Comparison of ENCODE assay signal across 1 cellular context in the genomic region with DNA sequence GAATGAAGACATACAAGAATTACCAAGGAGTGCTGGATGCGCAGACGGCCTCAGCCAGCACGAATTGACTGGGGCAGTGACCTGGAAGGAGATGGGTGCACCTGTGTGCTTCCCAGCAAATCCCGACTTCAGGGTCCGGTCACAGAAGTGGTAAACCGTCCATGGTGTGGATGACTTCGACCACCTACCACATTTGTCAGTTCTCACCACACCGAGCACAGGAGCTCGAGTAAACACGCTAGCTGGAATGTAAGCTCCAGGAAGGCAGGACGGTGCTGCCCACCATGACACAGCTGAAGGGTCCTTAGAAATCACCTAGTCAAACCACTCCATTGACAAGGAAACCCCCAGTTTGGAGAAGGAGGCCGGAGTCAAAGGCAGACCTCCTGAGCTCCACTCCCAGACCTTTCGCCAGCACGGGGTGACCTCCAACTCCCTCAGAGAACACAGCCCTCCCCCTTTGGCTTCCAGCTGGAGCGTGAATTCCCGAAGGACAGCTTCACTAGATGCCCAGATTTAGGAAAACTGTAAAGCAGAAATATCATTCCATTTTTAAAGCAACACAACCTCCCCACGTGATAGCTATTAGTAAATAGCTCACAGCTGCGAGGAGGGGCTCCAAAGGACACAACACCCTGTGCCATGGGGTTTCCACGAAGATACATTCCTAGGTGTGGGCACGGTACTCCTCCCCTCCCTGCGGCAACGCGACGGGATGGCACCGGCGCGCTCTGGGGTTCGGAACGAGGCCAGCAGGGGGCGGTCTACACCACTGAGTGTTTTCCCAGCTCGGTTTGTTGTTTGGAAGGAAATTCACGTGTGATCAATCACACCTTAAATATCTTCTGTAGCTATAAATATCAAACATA.
TF ChIP-seq lines count a peak whose summit lies in the region.

No MANE protein-coding gene starts in this region.

TF ChIP-seq in HEK293, 187 proteins besides CTCF, POLR2A, EP300 and RAD21 (continued from another document):
- TF ChIP-seq, protein P1, sequence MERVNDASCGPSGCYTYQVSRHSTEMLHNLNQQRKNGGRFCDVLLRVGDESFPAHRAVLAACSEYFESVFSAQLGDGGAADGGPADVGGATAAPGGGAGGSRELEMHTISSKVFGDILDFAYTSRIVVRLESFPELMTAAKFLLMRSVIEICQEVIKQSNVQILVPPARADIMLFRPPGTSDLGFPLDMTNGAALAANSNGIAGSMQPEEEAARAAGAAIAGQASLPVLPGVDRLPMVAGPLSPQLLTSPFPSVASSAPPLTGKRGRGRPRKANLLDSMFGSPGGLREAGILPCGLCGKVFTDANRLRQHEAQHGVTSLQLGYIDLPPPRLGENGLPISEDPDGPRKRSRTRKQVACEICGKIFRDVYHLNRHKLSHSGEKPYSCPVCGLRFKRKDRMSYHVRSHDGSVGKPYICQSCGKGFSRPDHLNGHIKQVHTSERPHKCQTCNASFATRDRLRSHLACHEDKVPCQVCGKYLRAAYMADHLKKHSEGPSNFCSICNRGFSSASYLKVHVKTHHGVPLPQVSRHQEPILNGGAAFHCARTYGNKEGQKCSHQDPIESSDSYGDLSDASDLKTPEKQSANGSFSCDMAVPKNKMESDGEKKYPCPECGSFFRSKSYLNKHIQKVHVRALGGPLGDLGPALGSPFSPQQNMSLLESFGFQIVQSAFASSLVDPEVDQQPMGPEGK (tag by site-specific recombination; IDR thresholded peaks at IDR 0.05) = no peak
- peak; percentile 74 for TF ChIP-seq ZNF654 (tag by site-specific recombination; IDR thresholded peaks at IDR 0.05; ENCODE audit: low read depth)
- TF ChIP-seq ZSCAN18 (tag by site-specific recombination; IDR thresholded peaks at IDR 0.05) = no peak
- no peak for TF ChIP-seq ZNF19 (tag by site-specific recombination; IDR thresholded peaks at IDR 0.05; ENCODE audit: low read depth)
- TF ChIP-seq SETDB1 (IDR thresholded peaks at IDR 0.05; ENCODE audit: insufficient read length, low read length) = no peak
- peak; percentile 64 for TF ChIP-seq KLF1 (tag by site-specific recombination; IDR thresholded peaks at IDR 0.05)
